17 cellular contexts compared by ENCODE assay signal in the genomic region with DNA sequence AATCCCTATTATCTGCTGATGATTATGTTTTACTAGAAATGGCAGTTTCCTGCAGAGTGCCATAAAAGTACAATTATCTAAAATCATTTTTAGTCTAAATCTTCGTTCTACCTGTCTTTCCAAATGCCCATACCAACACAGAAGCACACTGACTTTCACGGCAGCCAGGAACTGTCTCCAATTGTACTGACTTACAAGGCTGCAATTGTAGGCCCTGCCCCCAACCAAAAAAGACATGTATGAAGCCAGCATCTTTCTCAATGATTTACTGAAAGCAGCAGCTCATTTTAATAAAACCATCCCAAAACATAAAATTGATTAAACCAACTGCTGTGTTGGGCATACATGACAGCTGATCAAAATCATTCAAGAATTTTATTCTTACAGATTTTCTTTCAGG.
A peak's percentile ranks its signal among the peaks of the same experiment; 100 is the strongest.
DNase-seq lines count a peak whose midpoint lies in the region; ATAC-seq and TF ChIP-seq lines count a peak whose summit lies in the region.
"Had no signal": no experiment of that assay in that cellular context is flagged by ENCODE, and none has a peak within 500 bp of the region (broad histone marks: within the 10 kb centered on the region; RNA-seq: fewer than 3 reads in every experiment).

No MANE protein-coding gene starts in this region.

- POLR2A ChIA-PET in WTC11 (lab: Charles Lee) = no interaction called here

- no peaks in the 10 kb centered on the region for H3K27me3 Mint-ChIP-seq in WTC11 (ENCODE audit: low read depth)
- H3K27me3 Mint-ChIP-seq: CD4-positive, alpha-beta T cell had no signal

- 0 out of 2 replicates have a peak overlapping the region, but pooled peaks have one; percentile 1 for H3K27ac Mint-ChIP-seq in WTC11
- H3K27ac Mint-ChIP-seq: CD4-positive, alpha-beta T cell had no signal

- H3K36me3 Mint-ChIP-seq in WTC11 = no peaks in the 10 kb centered on the region; the same call in 1 of the 2 replicates

- CTCF ChIA-PET in WTC11 (lab: Charles Lee) = no interaction called here

- DNase-seq in Ammon's horn (ENCODE audit: low spot score) = peak; percentile 77
- no peak for DNase-seq in WTC11 (ENCODE audit: low spot score)
- DNase-seq in inferior parietal cortex (ENCODE audit: extremely low spot score) = peak; percentile 43
- peak in 35 of 49 donors; percentile 0 to 77 (median 26) for DNase-seq in substantia nigra (lab: John Stamatoyannopoulos, UW)
- no peak for DNase-seq in activated effector memory CD4-positive, alpha-beta T cell treated with anti-CD3 and anti-CD28 coated beads, Interleukin-2, amount 50 U/mL, for 16 hours
- DNase-seq: AML-193; Calu3; CD4-positive, alpha-beta T cell; DMS79; GM23248; H7 had no signal

- H3K27ac ChIP-seq in substantia nigra (ENCODE audit: low read depth, low read length, poor library complexity, severe bottlenecking) = peak overlapping the region; percentile 27
- H3K27ac ChIP-seq: 22Rv1, GM23248, KMS-11 had no signal

- peaks cover 63% of the 10 kb centered on the region for H3K4me1 Mint-ChIP-seq in WTC11

- ATAC-seq in WTC11 = no peak
- no peak for ATAC-seq in HG02588 (IDR thresholded peaks at IDR 0.05; ENCODE audit: unreplicated experiment)
- no peak for ATAC-seq in GM21529 (IDR thresholded peaks at IDR 0.05; ENCODE audit: unreplicated experiment)
- ATAC-seq: GM12878, HepG2 had no signal

- no peaks in the 10 kb centered on the region for H3K9me3 Mint-ChIP-seq in WTC11
- H3K9me3 Mint-ChIP-seq: CD4-positive, alpha-beta T cell had no signal

- H3K4me3 Mint-ChIP-seq in WTC11 = no peak overlapping the region
- H3K4me3 Mint-ChIP-seq: CD4-positive, alpha-beta T cell had no signal

- TF ChIP-seq CTCF in WTC11 (IDR thresholded peaks at IDR 0.05) = no peak

TF ChIP-seq in WTC11, 78 proteins besides CTCF, POLR2A, EP300 and RAD21:
- TF ChIP-seq ZNF671 (CRISPR knock-in tag; IDR thresholded peaks at IDR 0.05) (no peak), TEAD1 (CRISPR knock-in tag; IDR thresholded peaks at IDR 0.05) (no peak), NR3C1 (CRISPR knock-in tag; conservative IDR thresholded peaks at IDR 0.05; ENCODE audit: low read depth) (no peak), CBFB (CRISPR knock-in tag; IDR thresholded peaks at IDR 0.05; ENCODE audit: low read depth) (no peak), NFYB (CRISPR knock-in tag; conservative IDR thresholded peaks at IDR 0.05; ENCODE audit: low read depth) (no peak), PRRX2 (CRISPR knock-in tag; IDR thresholded peaks at IDR 0.05) (no peak), ZBTB21 (CRISPR knock-in tag; IDR thresholded peaks at IDR 0.05; ENCODE audit: borderline replicate concordance) (no peak), OVOL2 (CRISPR knock-in tag; IDR thresholded peaks at IDR 0.05; ENCODE audit: borderline replicate concordance) (no peak), GTF2I (CRISPR knock-in tag; conservative IDR thresholded peaks at IDR 0.05) (no peak), ZNF121 (CRISPR knock-in tag; IDR thresholded peaks at IDR 0.05) (no peak), NR1H2 (CRISPR knock-in tag; IDR thresholded peaks at IDR 0.05) (no peak)
- TF ChIP-seq, protein P1, sequence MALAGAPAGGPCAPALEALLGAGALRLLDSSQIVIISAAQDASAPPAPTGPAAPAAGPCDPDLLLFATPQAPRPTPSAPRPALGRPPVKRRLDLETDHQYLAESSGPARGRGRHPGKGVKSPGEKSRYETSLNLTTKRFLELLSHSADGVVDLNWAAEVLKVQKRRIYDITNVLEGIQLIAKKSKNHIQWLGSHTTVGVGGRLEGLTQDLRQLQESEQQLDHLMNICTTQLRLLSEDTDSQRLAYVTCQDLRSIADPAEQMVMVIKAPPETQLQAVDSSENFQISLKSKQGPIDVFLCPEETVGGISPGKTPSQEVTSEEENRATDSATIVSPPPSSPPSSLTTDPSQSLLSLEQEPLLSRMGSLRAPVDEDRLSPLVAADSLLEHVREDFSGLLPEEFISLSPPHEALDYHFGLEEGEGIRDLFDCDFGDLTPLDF (CRISPR knock-in tag; IDR thresholded peaks at IDR 0.05) = no peak
- TF ChIP-seq, protein P2, sequence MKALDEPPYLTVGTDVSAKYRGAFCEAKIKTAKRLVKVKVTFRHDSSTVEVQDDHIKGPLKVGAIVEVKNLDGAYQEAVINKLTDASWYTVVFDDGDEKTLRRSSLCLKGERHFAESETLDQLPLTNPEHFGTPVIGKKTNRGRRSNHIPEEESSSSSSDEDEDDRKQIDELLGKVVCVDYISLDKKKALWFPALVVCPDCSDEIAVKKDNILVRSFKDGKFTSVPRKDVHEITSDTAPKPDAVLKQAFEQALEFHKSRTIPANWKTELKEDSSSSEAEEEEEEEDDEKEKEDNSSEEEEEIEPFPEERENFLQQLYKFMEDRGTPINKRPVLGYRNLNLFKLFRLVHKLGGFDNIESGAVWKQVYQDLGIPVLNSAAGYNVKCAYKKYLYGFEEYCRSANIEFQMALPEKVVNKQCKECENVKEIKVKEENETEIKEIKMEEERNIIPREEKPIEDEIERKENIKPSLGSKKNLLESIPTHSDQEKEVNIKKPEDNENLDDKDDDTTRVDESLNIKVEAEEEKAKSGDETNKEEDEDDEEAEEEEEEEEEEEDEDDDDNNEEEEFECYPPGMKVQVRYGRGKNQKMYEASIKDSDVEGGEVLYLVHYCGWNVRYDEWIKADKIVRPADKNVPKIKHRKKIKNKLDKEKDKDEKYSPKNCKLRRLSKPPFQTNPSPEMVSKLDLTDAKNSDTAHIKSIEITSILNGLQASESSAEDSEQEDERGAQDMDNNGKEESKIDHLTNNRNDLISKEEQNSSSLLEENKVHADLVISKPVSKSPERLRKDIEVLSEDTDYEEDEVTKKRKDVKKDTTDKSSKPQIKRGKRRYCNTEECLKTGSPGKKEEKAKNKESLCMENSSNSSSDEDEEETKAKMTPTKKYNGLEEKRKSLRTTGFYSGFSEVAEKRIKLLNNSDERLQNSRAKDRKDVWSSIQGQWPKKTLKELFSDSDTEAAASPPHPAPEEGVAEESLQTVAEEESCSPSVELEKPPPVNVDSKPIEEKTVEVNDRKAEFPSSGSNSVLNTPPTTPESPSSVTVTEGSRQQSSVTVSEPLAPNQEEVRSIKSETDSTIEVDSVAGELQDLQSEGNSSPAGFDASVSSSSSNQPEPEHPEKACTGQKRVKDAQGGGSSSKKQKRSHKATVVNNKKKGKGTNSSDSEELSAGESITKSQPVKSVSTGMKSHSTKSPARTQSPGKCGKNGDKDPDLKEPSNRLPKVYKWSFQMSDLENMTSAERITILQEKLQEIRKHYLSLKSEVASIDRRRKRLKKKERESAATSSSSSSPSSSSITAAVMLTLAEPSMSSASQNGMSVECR (CRISPR knock-in tag; IDR thresholded peaks at IDR 0.05; ENCODE audit: borderline replicate concordance) = no peak
- TF ChIP-seq, protein P3, sequence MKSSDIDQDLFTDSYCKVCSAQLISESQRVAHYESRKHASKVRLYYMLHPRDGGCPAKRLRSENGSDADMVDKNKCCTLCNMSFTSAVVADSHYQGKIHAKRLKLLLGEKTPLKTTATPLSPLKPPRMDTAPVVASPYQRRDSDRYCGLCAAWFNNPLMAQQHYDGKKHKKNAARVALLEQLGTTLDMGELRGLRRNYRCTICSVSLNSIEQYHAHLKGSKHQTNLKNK (CRISPR knock-in tag; IDR thresholded peaks at IDR 0.05) = no peak
TF ChIP-seq in WTC11: peak in this region for 0.

Comparison
In these comparisons a context has a peak if more than half of its experiments do, and no peak if none do; other contexts are left out.
1. DNase-seq: peak in Ammon's horn (single experiment), inferior parietal cortex (single experiment) and substantia nigra (35 of 49); none in WTC11 (single experiment) and activated effector memory CD4-positive, alpha-beta T cell treated with anti-CD3 and anti-CD28 coated beads, Interleukin-2, amount 50 U/mL, for 16 hours (single experiment).